In genomic region chr17:2795412-2796163, GRCh38 we compare ENCODE assay signal across 10 cellular contexts. TPM values are rescaled to one million over a fixed set of nuclear protein-coding genes. Genes with fewer than 3 reads are reported as not detected.
DNase-seq lines count a peak whose midpoint lies in the region; ATAC-seq and TF ChIP-seq lines count a peak whose summit lies in the region.
"Had no signal": no experiment of that assay in that cellular context is flagged by ENCODE, and none has a peak within 500 bp of the region (broad histone marks: within the 10 kb centered on the region; RNA-seq: fewer than 3 reads in every experiment).

No MANE protein-coding gene starts in this region.

- peaks cover 12 to 22% of the 10 kb centered on the region in 2 donors for H3K36me3 Mint-ChIP-seq in CD14-positive monocyte
- H3K36me3 Mint-ChIP-seq in activated naive CD8-positive, alpha-beta T cell, result peaks cover 4% of the 10 kb centered on the region
- peaks cover 0 to 5% (median 0%) of the 10 kb centered on the region in 3 donors for H3K36me3 Mint-ChIP-seq in naive thymus-derived CD8-positive, alpha-beta T cell

- peak overlapping the region; percentile 95 to 97 for H3K4me3 Mint-ChIP-seq in CD14-positive monocyte
- peak overlapping the region; percentile 74 for H3K4me3 Mint-ChIP-seq in activated naive CD8-positive, alpha-beta T cell
- H3K4me3 Mint-ChIP-seq in naive thymus-derived CD8-positive, alpha-beta T cell, result peak overlapping the region; percentile 70 to 96 (median 87)

- DNase-seq in CD14-positive monocyte (ENCODE audit: low spot score) (no peak), GM06990 (ENCODE audit: extremely low read depth, insufficient read length) (no peak), AML-193 (lab: John Stamatoyannopoulos, UW) (no peak), DMS53 treated with DMSO at 0.1 percent for 48 hours (lab: John Stamatoyannopoulos, UW; ENCODE audit: unreplicated experiment) (no peak), AG20443 (ENCODE audit: low spot score) (no peak), NCI-H2029 treated with DMSO at 0.1 percent for 48 hours (lab: John Stamatoyannopoulos, UW) (no peak)
- DNase-seq in naive thymus-derived CD8-positive, alpha-beta T cell, result no peak
- DNase-seq: NCI-H524 treated with DMSO at 0.1 percent for 48 hours, SHP77 had no signal

- TF ChIP-seq CTCF in CD14-positive monocyte (IDR thresholded peaks at IDR 0.05) (no peak), GM06990 (IDR thresholded peaks at IDR 0.05; ENCODE audit: insufficient read depth, low read length, poor library complexity, severe bottlenecking) (no peak)

- peak overlapping the region; percentile 53 for H3K4me3 ChIP-seq in GM06990 (replicated peaks; ENCODE audit: low read depth, low read length)

- peak overlapping the region; percentile 85 to 95 (median 94) for H3K27ac Mint-ChIP-seq in CD14-positive monocyte
- no peak overlapping the region for H3K27ac Mint-ChIP-seq in activated naive CD8-positive, alpha-beta T cell
- H3K27ac Mint-ChIP-seq in naive thymus-derived CD8-positive, alpha-beta T cell, result peak overlapping the region; percentile 34 to 88 (median 66)

- peak in 1 of 2 donors; percentile 1 for ATAC-seq in naive thymus-derived CD8-positive, alpha-beta T cell

- intact Hi-C loops in CD14-positive monocyte (cut with micrococcal nuclease), result loop anchor here in 1 of 2 donors (10.0 kb wide), 2 partner anchors 59 to 209 kb away; no protein-coding TSS in a partner anchor

- peaks cover 89% of the 10 kb centered on the region for H3K4me1 Mint-ChIP-seq in CD14-positive monocyte
- H3K4me1 Mint-ChIP-seq in activated naive CD8-positive, alpha-beta T cell (ENCODE audit: low read depth), result peaks cover 69% of the 10 kb centered on the region
- peaks cover 46 to 93% (median 83%) of the 10 kb centered on the region in 4 donors for H3K4me1 Mint-ChIP-seq in naive thymus-derived CD8-positive, alpha-beta T cell

- H3K27me3 ChIP-seq in GM06990 (replicated peaks; ENCODE audit: control insufficient read depth, insufficient read depth, low read length), result peaks cover 2% of the 10 kb centered on the region; the same call in 1 of the 2 replicates

- no peaks in the 10 kb centered on the region for H3K36me3 ChIP-seq in GM06990 (ENCODE audit: control insufficient read depth, insufficient read depth, low read length)

- no peaks in the 10 kb centered on the region for H3K27me3 Mint-ChIP-seq in CD14-positive monocyte (ENCODE audit: low read depth in 3 of 3)
- H3K27me3 Mint-ChIP-seq in activated naive CD8-positive, alpha-beta T cell, result peaks cover 8% of the 10 kb centered on the region
- peaks cover 0 to 9% (median 3%) of the 10 kb centered on the region in 5 donors for H3K27me3 Mint-ChIP-seq in naive thymus-derived CD8-positive, alpha-beta T cell

- POLR2A ChIA-PET in naive thymus-derived CD8-positive, alpha-beta T cell (lab: Charles Lee), result interaction anchor here (1.0 to 5.2 kb wide), 2 partner anchors 12 to 19 kb away, joined by 3 to 40 read pairs; no protein-coding TSS in a partner anchor

- H3K9me3 Mint-ChIP-seq in CD14-positive monocyte, result no peaks in the 10 kb centered on the region
- no peaks in the 10 kb centered on the region for H3K9me3 Mint-ChIP-seq in activated naive CD8-positive, alpha-beta T cell (ENCODE audit: low read depth)
- H3K9me3 Mint-ChIP-seq in naive thymus-derived CD8-positive, alpha-beta T cell, result no peaks in the 10 kb centered on the region

RNA-seq across cellular contexts. Expression of gene RAP1GAP2, which starts 0.7 kb away (rescaled TPM):
- 1 to 10 TPM; 1.5 to 6.1 TPM for polyA plus RNA-seq in CD14-positive monocyte
- total RNA-seq in naive thymus-derived CD8-positive, alpha-beta T cell, result 1 to 10 TPM in 1 of 2 experiments, under 1 TPM in 1; 0.44 to 1.3 TPM
- 1 to 10 TPM in 2 of 3 donors, under 1 TPM in 1; 0.78 to 1.6 (median 1.4) TPM for polyA plus RNA-seq in naive thymus-derived CD8-positive, alpha-beta T cell

RNA-seq across cellular contexts. Expression of gene CCDC92B, which starts 46.1 kb away (rescaled TPM):
- not detected for polyA plus RNA-seq in CD14-positive monocyte
- under 1 TPM; 0.16 to 0.30 TPM for total RNA-seq in naive thymus-derived CD8-positive, alpha-beta T cell
- not detected for polyA plus RNA-seq in naive thymus-derived CD8-positive, alpha-beta T cell
